In genomic region chr12:49017764-49018281, GRCh38 we compare ENCODE assay signal across 9 cellular contexts. TPM values are rescaled to one million over a fixed set of nuclear protein-coding genes. Genes with fewer than 3 reads are reported as not detected.
DNase-seq lines count a peak whose midpoint lies in the region; ATAC-seq, FAIRE-seq and TF ChIP-seq lines count a peak whose summit lies in the region.
"Had no signal": no experiment of that assay in that cellular context is flagged by ENCODE, and none has a peak within 500 bp of the region (broad histone marks: within the 10 kb centered on the region; RNA-seq: fewer than 3 reads in every experiment).

No MANE protein-coding gene starts in this region.

- H3K9me3 ChIP-seq in kidney (ENCODE audit: control insufficient read depth in 1 of 2, low read length in 2 of 2) = no peaks in the 10 kb centered on the region

- peak overlapping the region; percentile 97 for H3K27ac Mint-ChIP-seq in GM23338

- peaks cover 20% of the 10 kb centered on the region for H3K27me3 Mint-ChIP-seq in GM23338 (ENCODE audit: insufficient read depth, low read depth, poor library complexity)

- peaks cover 16% of the 10 kb centered on the region; the same call in 1 of the 2 replicates for H3F3A ChIP-seq in GM23338 (replicated peaks; ENCODE audit: low read depth)

- no peak for FAIRE-seq in kidney (lab: Jason Lieb, UNC)

- H3K79me2 ChIP-seq in GM23338 (replicated peaks; ENCODE audit: insufficient read depth) = no peaks in the 10 kb centered on the region

- peaks cover 18% of the 10 kb centered on the region; the same call in 2 of the 3 replicates for H3K4me1 Mint-ChIP-seq in GM23338

- H3K36me3 ChIP-seq in GM23338 (ENCODE audit: insufficient read depth) (peaks cover 10% of the 10 kb centered on the region), kidney (ENCODE audit: control insufficient read depth in 1 of 2, insufficient read depth in 2 of 2, low read length in 2 of 2) (peaks cover 11 to 12% of the 10 kb centered on the region in 2 donors)

- H3K9ac ChIP-seq in kidney (ENCODE audit: low read length in 2 of 2) = peak overlapping the region; percentile 84 to 88

- peak; percentile 5 for ATAC-seq in GM23338

- H3K9me2 ChIP-seq in GM23338 (ENCODE audit: insufficient read depth) = no peaks in the 10 kb centered on the region

- H2AFZ ChIP-seq in GM23338 = peak overlapping the region; percentile 91

- peak overlapping the region; percentile 81 for H3K4me3 ChIP-seq in GM23338
- H3K4me3 ChIP-seq in kidney (ENCODE audit: low read length in 2 of 2) = peak overlapping the region; percentile 76 to 97

- H3K27ac ChIP-seq in GM23338 (ENCODE audit: low read depth) (peak overlapping the region; percentile 94), kidney (ENCODE audit: low read depth in 2 of 2, low read length in 2 of 2) (peak overlapping the region; percentile 89 to 98)

- no peak for TF ChIP-seq CTCF in GM23338 (conservative IDR thresholded peaks at IDR 0.05; ENCODE audit: low read depth in 2 of 2)
- TF ChIP-seq CTCF in kidney (IDR thresholded peaks at IDR 0.05; ENCODE audit: borderline replicate concordance, extremely low read depth, insufficient read depth) = no peak

- peak overlapping the region; percentile 93 for H3K4me3 Mint-ChIP-seq in GM23338

- intact Hi-C loops in kidney (cut with DNase I) = no loop called here

- no peaks in the 10 kb centered on the region for H3K9me3 Mint-ChIP-seq in GM23338

- H4K20me1 ChIP-seq in GM23338 (replicated peaks; ENCODE audit: insufficient read depth) = peaks cover 7% of the 10 kb centered on the region; the same call in 1 of the 2 replicates

- peaks cover 19% of the 10 kb centered on the region for H3K36me3 Mint-ChIP-seq in GM23338 (ENCODE audit: low read depth)

- H3K27me3 ChIP-seq in GM23338 (ENCODE audit: insufficient read depth) = no peaks in the 10 kb centered on the region

- DNase-seq in D341Med (ENCODE audit: low spot score) (peak; percentile 50), GM23338 (ENCODE audit: low spot score) (no peak), NOMO-1 treated with DMSO at 0.1 percent for 48 hours (lab: John Stamatoyannopoulos, UW; ENCODE audit: unreplicated experiment) (peak; percentile 47), astrocyte of the hippocampus (ENCODE audit: low read depth, low spot score) (peak; percentile 73), kidney (no peak), DMS53 treated with DMSO at 0.1 percent for 48 hours (lab: John Stamatoyannopoulos, UW; ENCODE audit: unreplicated experiment) (no peak), NCI-H1930 (lab: John Stamatoyannopoulos, UW) (no peak)
- peak; percentile 76 for DNase-seq in stimulated activated CD8-positive, alpha-beta memory T cell treated with anti-CD3 and anti-CD28 coated beads, Interleukin-4, amount 100 ng/mL, for 48 hours

- H3K4me2 ChIP-seq in GM23338 = peak overlapping the region; percentile 88

- H3K4me1 ChIP-seq in GM23338 (ENCODE audit: insufficient read depth) (peaks cover 5% of the 10 kb centered on the region; the same call in 1 of the 2 replicates), kidney (ENCODE audit: control insufficient read depth in 1 of 2, insufficient read depth in 1 of 2, low read depth in 1 of 2, low read length in 2 of 2) (peaks cover 0 to 5% of the 10 kb centered on the region in 2 donors)

TF ChIP-seq in GM23338, 12 proteins besides CTCF, POLR2A, EP300 and RAD21:
- no peak for TF ChIP-seq EZH2phosphoT487 (IDR thresholded peaks at IDR 0.05; ENCODE audit: unreplicated experiment)

RNA-seq across cellular contexts. Expression of gene PRKAG1, which starts 0.8 kb away (rescaled TPM):
- total RNA-seq in GM23338 (2014; rRNA removed; shearing (Covaris generic)) = 27.2 and 35.4 TPM in 2 replicates
- polyA plus RNA-seq in GM23338 (2016; fragmentation: Nextera tagmentation; extraction: Ambion mirVana) (19.1 and 19.9 TPM in 2 replicates), kidney (ENCODE audit: insufficient read depth, low read depth, low replicate concordance) (58.4 TPM)
- total RNA-seq in kidney = 57.1 TPM

RNA-seq across cellular contexts. Expression of gene DDN, which starts 18.6 kb away (rescaled TPM):
- 0.04 and 0.10 TPM in 2 replicates for total RNA-seq in GM23338 (2014; rRNA removed; shearing (Covaris generic))
- 0.12 TPM in 1 of 2 replicates, not detected in the other for polyA plus RNA-seq in GM23338 (2016; fragmentation: Nextera tagmentation; extraction: Ambion mirVana)
- total RNA-seq in kidney = not detected
- polyA plus RNA-seq in kidney (ENCODE audit: insufficient read depth, low read depth, low replicate concordance) = 27.0 TPM

RNA-seq across cellular contexts. Expression of gene WNT1, which starts 39.7 kb away (rescaled TPM):
- total RNA-seq in GM23338 (2014; rRNA removed; shearing (Covaris generic)) = not detected in 2 replicates
- polyA plus RNA-seq in GM23338 (2016; fragmentation: Nextera tagmentation; extraction: Ambion mirVana) (not detected in 2 replicates), kidney (ENCODE audit: insufficient read depth, low read depth, low replicate concordance) (not detected)
- not detected for total RNA-seq in kidney
- total RNA-seq: T-helper 2 cell treated with Interferon-gamma antibody and Interleukin-4, amounts not matched to agents 100 ng/mL and 5 ng/mL, for 36 hours had no signal

RNA-seq across cellular contexts. Expression of gene KMT2D, which starts 42.8 kb away (rescaled TPM):
- total RNA-seq in GM23338 (2014; rRNA removed; shearing (Covaris generic)) = 86.1 and 120 TPM in 2 replicates
- polyA plus RNA-seq in GM23338 (2016; fragmentation: Nextera tagmentation; extraction: Ambion mirVana) = 17.6 and 18.3 TPM in 2 replicates
- 89.9 TPM for total RNA-seq in kidney
- 5.0 TPM for polyA plus RNA-seq in kidney (ENCODE audit: insufficient read depth, low read depth, low replicate concordance)

RNA-seq across cellular contexts. Expression of gene WNT10B, which starts 46.3 kb away (rescaled TPM):
- total RNA-seq in GM23338 (2014; rRNA removed; shearing (Covaris generic)) = 0.50 TPM in 1 of 2 replicates, not detected in the other
- not detected in 2 replicates for polyA plus RNA-seq in GM23338 (2016; fragmentation: Nextera tagmentation; extraction: Ambion mirVana)
- 1.9 TPM for total RNA-seq in kidney
- not detected for polyA plus RNA-seq in kidney (ENCODE audit: insufficient read depth, low read depth, low replicate concordance)

Comparison
In these comparisons a context has a peak if more than half of its experiments do, and no peak if none do; other contexts are left out.
1. DNase-seq: peak in D341Med (single experiment), NOMO-1 treated with DMSO at 0.1 percent for 48 hours (single experiment), astrocyte of the hippocampus (single experiment) and stimulated activated CD8-positive, alpha-beta memory T cell treated with anti-CD3 and anti-CD28 coated beads, Interleukin-4, amount 100 ng/mL, for 48 hours (single experiment); none in GM23338 (single experiment), kidney (single experiment), DMS53 treated with DMSO at 0.1 percent for 48 hours (single experiment) and NCI-H1930 (0 of 2).